Comparison of ENCODE assay signal across 22 cellular contexts in the genomic region with DNA sequence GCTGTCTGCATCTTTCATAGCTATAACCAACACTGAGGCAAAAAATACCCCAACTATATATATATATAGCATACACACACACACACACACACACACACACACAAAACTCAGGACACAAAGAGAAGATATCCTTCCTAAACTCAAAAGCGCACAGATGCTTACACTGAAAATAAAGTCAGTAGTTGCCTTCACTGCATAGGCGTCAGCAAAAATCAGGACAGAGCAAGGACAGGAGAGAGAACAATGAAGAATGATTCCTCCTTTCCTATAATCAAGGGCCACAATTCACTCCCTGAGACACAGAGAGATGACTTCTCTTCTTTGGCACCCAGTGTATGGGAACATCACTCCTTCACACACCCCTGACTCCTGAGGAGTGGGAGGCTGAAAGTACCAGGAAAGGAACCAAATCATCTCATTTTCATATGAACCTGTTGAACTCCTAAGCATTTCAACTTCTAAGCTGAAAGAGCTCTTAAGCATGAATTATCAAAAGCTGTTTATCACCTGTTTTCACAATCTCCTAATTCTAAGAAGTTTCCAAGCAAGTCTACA.
DNase-seq lines count a peak whose midpoint lies in the region; ATAC-seq and TF ChIP-seq lines count a peak whose summit lies in the region.
"Had no signal": no experiment of that assay in that cellular context is flagged by ENCODE, and none has a peak within 500 bp of the region (broad histone marks: within the 10 kb centered on the region; RNA-seq: fewer than 3 reads in every experiment).

No MANE protein-coding gene starts in this region.

- H3K27ac ChIP-seq in ACC112 (ENCODE audit: low read depth, low read length) = peak overlapping the region; percentile 86; the same call in 1 of the 2 replicates
- H3K27ac ChIP-seq in CD4-positive, alpha-beta T cell (ENCODE audit: low read depth, low read length) = no peak overlapping the region
- no peak overlapping the region for H3K27ac ChIP-seq in mesenchymal stem cell (ENCODE audit: low read length, poor library complexity, severe bottlenecking)
- H3K27ac ChIP-seq: Peyer's patch, SJSA1, tibial nerve had no signal

- H2BK15ac ChIP-seq in mesenchymal stem cell (ENCODE audit: low read depth, poor library complexity, severe bottlenecking) = no peak overlapping the region

- no peak for TF ChIP-seq CTCF in CD4-positive, alpha-beta T cell (IDR thresholded peaks at IDR 0.05)

- WGBS in mesenchymal stem cell = 92% methylated on average over 2 of the region's 2 CpGs

- no peak overlapping the region for H3K9ac ChIP-seq in mesenchymal stem cell (ENCODE audit: low read length)

- H2AK5ac ChIP-seq in mesenchymal stem cell (ENCODE audit: low read length, severe bottlenecking) = peak overlapping the region; percentile 26

- no peak overlapping the region for H3K4me2 ChIP-seq in mesenchymal stem cell (ENCODE audit: low read length, poor library complexity, severe bottlenecking)

- CTCF ChIA-PET in CD4-positive, alpha-beta T cell (lab: Charles Lee) = interaction anchor here (0.7 to 2.5 kb wide), 3 partner anchors 10 to 38 kb away, joined by 3 to 7 read pairs (median 3); no protein-coding TSS in a partner anchor

- H3K27ac Mint-ChIP-seq in CD4-positive, alpha-beta T cell = peak overlapping the region; percentile 40
- H3K27ac Mint-ChIP-seq in activated T-helper 1 cell treated with anti-CD3 and anti-CD28 coated beads, Interleukin-12 subunit alpha, Interleukin-12 subunit beta, Interleukin-2, Interleukin-4 antibody, amounts not matched to agents 30 ng/mL and 10 ng/mL and 1 ng/mL, durations not matched to agents 14 hours and 24 hours and 36 hours = peak overlapping the region; percentile 61
- H3K27ac Mint-ChIP-seq: endodermal cell, nephron progenitor cell had no signal

- peaks cover 33% of the 10 kb centered on the region for H3K4me1 ChIP-seq in ACC112 (ENCODE audit: control insufficient read depth, insufficient read depth, low read length, unreplicated experiment)
- no peaks in the 10 kb centered on the region for H3K4me1 ChIP-seq in mesenchymal stem cell (ENCODE audit: control insufficient read depth, insufficient read depth, low read depth, low read length)
- H3K4me1 ChIP-seq: Peyer's patch, tibial nerve had no signal

- peaks cover 99% of the 10 kb centered on the region for H3K4me1 Mint-ChIP-seq in CD4-positive, alpha-beta T cell (ENCODE audit: low read depth)
- H3K4me1 Mint-ChIP-seq in activated T-helper 1 cell treated with anti-CD3 and anti-CD28 coated beads, Interleukin-12 subunit alpha, Interleukin-12 subunit beta, Interleukin-2, Interleukin-4 antibody, amounts not matched to agents 30 ng/mL and 10 ng/mL and 1 ng/mL, durations not matched to agents 14 hours and 24 hours and 36 hours (ENCODE audit: low read depth) = peaks cover 72% of the 10 kb centered on the region
- H3K4me1 Mint-ChIP-seq: endodermal cell had no signal

- H3K27me3 ChIP-seq in ACC112 (ENCODE audit: insufficient read depth, low read length) = no peaks in the 10 kb centered on the region
- H3K27me3 ChIP-seq in CD4-positive, alpha-beta T cell (ENCODE audit: control insufficient read depth, insufficient read depth, low read length) = no peaks in the 10 kb centered on the region
- H3K27me3 ChIP-seq in mesenchymal stem cell (ENCODE audit: control insufficient read depth in 1 of 2, insufficient read depth in 1 of 2, low read length in 2 of 2) = no peaks in the 10 kb centered on the region
- H3K27me3 ChIP-seq: Peyer's patch, SJSA1, tibial nerve had no signal

- POLR2A ChIA-PET in CD4-positive, alpha-beta T cell (lab: Charles Lee) = interaction anchor here (1.0 kb wide), 2 partner anchors 9 to 15 kb away, joined by 3 to 5 read pairs; no protein-coding TSS in a partner anchor

- peak overlapping the region; percentile 52 for H4K91ac ChIP-seq in mesenchymal stem cell (ENCODE audit: low read length)

- no peaks in the 10 kb centered on the region for H3K9me3 ChIP-seq in CD4-positive, alpha-beta T cell (ENCODE audit: control insufficient read depth, low read length)
- no peaks in the 10 kb centered on the region for H3K9me3 ChIP-seq in mesenchymal stem cell (ENCODE audit: control insufficient read depth, low read length)
- H3K9me3 ChIP-seq: Peyer's patch, SJSA1, tibial nerve had no signal

- no peak overlapping the region for H3K4me3 ChIP-seq in ACC112 (ENCODE audit: low read depth, low read length)
- H3K4me3 ChIP-seq in mesenchymal stem cell (ENCODE audit: insufficient read depth in 1 of 2, low read depth in 1 of 2, low read length in 2 of 2) = no peak overlapping the region
- H3K4me3 ChIP-seq: Peyer's patch, SJSA1, tibial nerve had no signal

- H2BK12ac ChIP-seq in mesenchymal stem cell (ENCODE audit: low read length in 2 of 2) = no peak overlapping the region

- no peaks in the 10 kb centered on the region for H3K9me3 Mint-ChIP-seq in CD4-positive, alpha-beta T cell
- H3K9me3 Mint-ChIP-seq in activated T-helper 1 cell treated with anti-CD3 and anti-CD28 coated beads, Interleukin-12 subunit alpha, Interleukin-12 subunit beta, Interleukin-2, Interleukin-4 antibody, amounts not matched to agents 30 ng/mL and 10 ng/mL and 1 ng/mL, durations not matched to agents 14 hours and 24 hours and 36 hours = peaks cover 6% of the 10 kb centered on the region
- H3K9me3 Mint-ChIP-seq: brain, endodermal cell, nephron progenitor cell had no signal

- H3K79me2 ChIP-seq in ACC112 (ENCODE audit: control insufficient read depth, insufficient read depth, low read length, unreplicated experiment) = peaks cover 15% of the 10 kb centered on the region

- H4K8ac ChIP-seq in mesenchymal stem cell (ENCODE audit: low read length) = no peak overlapping the region

- H3K18ac ChIP-seq in mesenchymal stem cell (ENCODE audit: low read depth in 1 of 2, low read length in 2 of 2) = peak overlapping the region in 1 of 2 experiments; percentile 2

- no peak overlapping the region for H2AFZ ChIP-seq in ACC112 (ENCODE audit: low read length, unreplicated experiment)
- no peak overlapping the region for H2AFZ ChIP-seq in mesenchymal stem cell (ENCODE audit: low read depth, low read length)

- H3K36me3 ChIP-seq in ACC112 (ENCODE audit: insufficient read depth, low read length) (peaks cover 4% of the 10 kb centered on the region; the same call in 1 of the 2 replicates), mesenchymal stem cell (ENCODE audit: control insufficient read depth in 1 of 2, insufficient read depth in 2 of 2, low read depth in 1 of 2, low read length in 2 of 2) (peaks cover 0 to 8% of the 10 kb centered on the region in 2 experiments)
- H3K36me3 ChIP-seq: Peyer's patch, SJSA1, tibial nerve had no signal

- peaks cover 14% of the 10 kb centered on the region for H3K79me1 ChIP-seq in mesenchymal stem cell (replicated peaks; ENCODE audit: low read length, poor library complexity, severe bottlenecking)

- no peak for DNase-seq in CD4-positive, alpha-beta T cell
- no peak for DNase-seq in activated T-helper 1 cell treated with anti-CD3 and anti-CD28 coated beads, Interleukin-12 subunit alpha, Interleukin-12 subunit beta, Interleukin-2, Interleukin-4 antibody, amounts not matched to agents 30 ng/mL and 10 ng/mL and 1 ng/mL, durations not matched to agents 14 hours and 24 hours and 36 hours (ENCODE audit: low spot score)
- DNase-seq in mesenchymal stem cell = no peak
- DNase-seq in H4 (ENCODE audit: low spot score) = no peak
- DNase-seq in NCI-H2029 treated with DMSO at 0.1 percent for 48 hours (lab: John Stamatoyannopoulos, UW) = no peak
- DNase-seq in DMS153 (lab: John Stamatoyannopoulos, UW) = no peak
- DNase-seq: COR-L47; endodermal cell; glutamatergic neuron; left cardiac atrium; NCI-H1092; NCI-H1930; NCI-H446 treated with DMSO at 0.1 percent for 48 hours; nephron progenitor cell; NK-92 treated with Interleukin-12 subunit alpha and Interleukin-12 subunit beta, amount 100 ng/mL, for 24 hours; Peyer's patch; stimulated activated naive CD4-positive, alpha-beta T cell treated with Interleukin-2 at 50 U/mL for 16 hours had no signal

- H3K14ac ChIP-seq in mesenchymal stem cell (ENCODE audit: low read length in 2 of 2) = no peak overlapping the region

- no peak overlapping the region for H2BK120ac ChIP-seq in mesenchymal stem cell (ENCODE audit: low read depth, low read length)

- H3K23ac ChIP-seq in mesenchymal stem cell (ENCODE audit: low read length in 2 of 2) = no peak overlapping the region

- intact Hi-C loops in CD4-positive, alpha-beta T cell (cut with DNase I, micrococcal nuclease) = no loop called here
- intact Hi-C loops in activated T-helper 1 cell treated with anti-CD3 and anti-CD28 coated beads, Interleukin-12 subunit alpha, Interleukin-12 subunit beta, Interleukin-2, Interleukin-4 antibody, amounts not matched to agents 30 ng/mL and 10 ng/mL and 1 ng/mL, durations not matched to agents 14 hours and 24 hours and 36 hours (cut with micrococcal nuclease) = loop anchor here (2.0 kb wide), 1 partner anchor 47 kb away; no protein-coding TSS in a partner anchor

- H3K4ac ChIP-seq in mesenchymal stem cell (ENCODE audit: low read depth in 1 of 2, low read length in 2 of 2) = no peak overlapping the region

- no peak for ATAC-seq in CD4-positive, alpha-beta T cell (ENCODE audit: poor library complexity)
- ATAC-seq: HCT116 had no signal

- H3K4me3 Mint-ChIP-seq in CD4-positive, alpha-beta T cell = no peak overlapping the region
- peak overlapping the region; percentile 10 for H3K4me3 Mint-ChIP-seq in activated T-helper 1 cell treated with anti-CD3 and anti-CD28 coated beads, Interleukin-12 subunit alpha, Interleukin-12 subunit beta, Interleukin-2, Interleukin-4 antibody, amounts not matched to agents 30 ng/mL and 10 ng/mL and 1 ng/mL, durations not matched to agents 14 hours and 24 hours and 36 hours
- H3K4me3 Mint-ChIP-seq: brain, endodermal cell, nephron progenitor cell had no signal

- H2BK5ac ChIP-seq in mesenchymal stem cell (ENCODE audit: low read depth, low read length, poor library complexity, severe bottlenecking) = no peak overlapping the region

- peaks cover 55% of the 10 kb centered on the region for H3K36me3 Mint-ChIP-seq in CD4-positive, alpha-beta T cell (ENCODE audit: low read depth)
- peaks cover 39% of the 10 kb centered on the region for H3K36me3 Mint-ChIP-seq in activated T-helper 1 cell treated with anti-CD3 and anti-CD28 coated beads, Interleukin-12 subunit alpha, Interleukin-12 subunit beta, Interleukin-2, Interleukin-4 antibody, amounts not matched to agents 30 ng/mL and 10 ng/mL and 1 ng/mL, durations not matched to agents 14 hours and 24 hours and 36 hours (ENCODE audit: low read depth)
- H3K36me3 Mint-ChIP-seq: brain had no signal

- H3K27me3 Mint-ChIP-seq in CD4-positive, alpha-beta T cell = no peaks in the 10 kb centered on the region
- H3K27me3 Mint-ChIP-seq in activated T-helper 1 cell treated with anti-CD3 and anti-CD28 coated beads, Interleukin-12 subunit alpha, Interleukin-12 subunit beta, Interleukin-2, Interleukin-4 antibody, amounts not matched to agents 30 ng/mL and 10 ng/mL and 1 ng/mL, durations not matched to agents 14 hours and 24 hours and 36 hours (ENCODE audit: insufficient read depth) = no peaks in the 10 kb centered on the region
- H3K27me3 Mint-ChIP-seq: brain had no signal
